In genomic region chr7:134878731-134879295, GRCh38 we compare ENCODE assay signal across 13 cellular contexts.
A peak's percentile ranks its signal among the peaks of the same experiment; 100 is the strongest.
DNase-seq lines count a peak whose midpoint lies in the region; ATAC-seq and TF ChIP-seq lines count a peak whose summit lies in the region.
"Had no signal": no experiment of that assay in that cellular context is flagged by ENCODE, and none has a peak within 500 bp of the region (broad histone marks: within the 10 kb centered on the region; RNA-seq: fewer than 3 reads in every experiment).

No MANE protein-coding gene starts in this region.

- ATAC-seq in GM18868 (IDR thresholded peaks at IDR 0.05; ENCODE audit: unreplicated experiment), result no peak
- ATAC-seq: left lung had no signal

- H3K27me3 ChIP-seq in A673 (replicated peaks; ENCODE audit: insufficient read depth, low read depth, low read length, poor library complexity) (no peaks in the 10 kb centered on the region), ascending aorta (no peaks in the 10 kb centered on the region), muscle layer of duodenum (ENCODE audit: low read depth, low read length) (no peaks in the 10 kb centered on the region)
- H3K27me3 ChIP-seq: left lung had no signal

- H3K9me3 ChIP-seq in A673 (ENCODE audit: low read depth, low read length, poor library complexity, severe bottlenecking) (no peaks in the 10 kb centered on the region), ascending aorta (no peaks in the 10 kb centered on the region), muscle layer of duodenum (ENCODE audit: control insufficient read depth in 1 of 2, low read length in 2 of 2) (no peaks in the 10 kb centered on the region)
- H3K9me3 ChIP-seq: adrenal gland, left lung had no signal

- POLR2A ChIA-PET in A673 (lab: Charles Lee; ENCODE audit: low non-redundant PET), result no interaction called here

- intact Hi-C loops in A673 (cut with micrococcal nuclease; ENCODE audit: unreplicated experiment), result no loop called here
- intact Hi-C loops in ascending aorta (cut with DNase I), result no loop called here

- no peak overlapping the region for H3K27ac ChIP-seq in A673 (ENCODE audit: low read depth, low read length, poor library complexity, severe bottlenecking)
- H3K27ac ChIP-seq in ascending aorta, result peak overlapping the region; percentile 27 to 35
- H3K27ac ChIP-seq in muscle layer of duodenum (ENCODE audit: low read length), result peak overlapping the region; percentile 13
- H3K27ac ChIP-seq: adrenal gland, left lung had no signal

- TF ChIP-seq CTCF in A673 (conservative IDR thresholded peaks at IDR 0.05; ENCODE audit: low read depth, low read length), result 0 out of 2 replicates have a peak, but pooled peaks have one; percentile 21
- peak; percentile 5 for TF ChIP-seq CTCF in GM12873 (IDR thresholded peaks at IDR 0.05; ENCODE audit: insufficient read depth, low read depth, low read length, missing control alignments)
- no peak for TF ChIP-seq CTCF in ascending aorta (IDR thresholded peaks at IDR 0.05)

- BruUV-seq in A673 (replicated peaks; lab: Mats Ljungman, UMichigan), result no TSS peak

- H3K4me3 ChIP-seq in A673 (ENCODE audit: low read depth, low read length, poor library complexity, severe bottlenecking), result no peak overlapping the region
- H3K4me3 ChIP-seq in ascending aorta, result no peak overlapping the region
- H3K4me3 ChIP-seq in muscle layer of duodenum (ENCODE audit: low read depth in 1 of 2, low read length in 2 of 2), result no peak overlapping the region
- H3K4me3 ChIP-seq: adrenal gland, left lung had no signal

- H3K36me3 ChIP-seq in A673 (ENCODE audit: insufficient read depth, low read length, poor library complexity, severe bottlenecking) (no peaks in the 10 kb centered on the region), ascending aorta (peaks cover 0 to 2% of the 10 kb centered on the region in 2 donors), muscle layer of duodenum (ENCODE audit: control insufficient read depth in 1 of 2, insufficient read depth in 2 of 2, low read length in 2 of 2) (no peaks in the 10 kb centered on the region)
- H3K36me3 ChIP-seq: adrenal gland, left lung had no signal

- CTCF ChIA-PET in A673 (lab: Charles Lee), result no interaction called here

- H3K4me1 ChIP-seq in A673 (ENCODE audit: insufficient read depth, low read length, poor library complexity, severe bottlenecking) (peaks cover 7% of the 10 kb centered on the region), ascending aorta (peaks cover 5 to 53% of the 10 kb centered on the region in 2 donors), muscle layer of duodenum (ENCODE audit: control insufficient read depth in 1 of 2, insufficient read depth in 2 of 2, low read length in 2 of 2) (peaks cover 0 to 20% of the 10 kb centered on the region in 2 donors)
- H3K4me1 ChIP-seq: left lung had no signal

- DNase-seq in A673 (ENCODE audit: low spot score) (no peak), ascending aorta (ENCODE audit: low spot score in 2 of 2) (no peak), AG08395 (ENCODE audit: low spot score) (no peak), GDM1 (lab: John Stamatoyannopoulos, UW) (no peak), NCI-H226 (no peak)
- DNase-seq: adrenal gland, Calu3, left lung, NCI-H1694 treated with DMSO at 0.1 percent for 48 hours, Right ventricle myocardium superior had no signal

Comparison
In these comparisons a context has a peak if more than half of its experiments do, and no peak if none do; other contexts are left out.
1. CTCF ChIP-seq: peak in A673 (single experiment) and GM12873 (single experiment); none in ascending aorta (0 of 3).